15 cellular contexts compared by ENCODE assay signal in the genomic region with DNA sequence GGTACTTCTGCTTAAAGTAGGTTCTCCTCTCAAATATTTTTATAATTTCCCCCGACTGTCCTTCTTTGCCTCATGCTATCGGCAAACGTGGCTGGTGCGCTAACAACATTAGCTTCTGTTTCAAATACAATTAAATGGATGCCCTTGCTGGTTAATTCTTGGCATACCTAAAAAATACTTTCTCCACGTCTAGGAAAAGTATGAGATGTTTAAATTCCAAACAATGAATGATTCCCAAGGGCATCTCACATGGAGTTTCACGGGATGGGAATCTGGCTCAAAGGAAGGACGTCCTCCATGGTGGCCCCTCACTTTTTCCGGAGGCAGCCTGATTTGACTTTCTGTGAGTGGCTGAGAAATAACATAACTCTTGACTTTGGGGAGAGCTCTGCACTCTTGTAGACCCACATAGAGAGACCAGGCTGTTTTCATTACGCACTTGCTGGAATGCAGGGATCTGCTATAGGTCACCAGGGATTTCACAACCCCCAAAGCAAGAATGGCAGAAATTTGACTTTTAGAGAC.
"Had no signal": no experiment of that assay in that cellular context is flagged by ENCODE, and none has a peak within 500 bp of the region (broad histone marks: within the 10 kb centered on the region; RNA-seq: fewer than 3 reads in every experiment).

No MANE protein-coding gene starts in this region.

- H3K4me1 ChIP-seq: uterus had no signal

- H3K4me3 ChIP-seq: thyroid gland, uterus had no signal

- H3K4me3 Mint-ChIP-seq: activated CD4-positive, alpha-beta T cell treated with anti-CD3 and anti-CD28 coated beads, Interleukin-2, amount 10 ng/mL, durations not matched to agents 24 days and 14 days; activated naive CD8-positive, alpha-beta T cell; activated T-cell treated with anti-CD3 and anti-CD28 coated beads, Interleukin-2, amount 50 U/mL, for 72 hours; endodermal cell; natural killer cell treated with Interleukin-12 subunit alpha and Interleukin-12 subunit beta and Interleukin-15 and Interleukin-18, amount 100 ng/mL, for 72 hours; stimulated activated memory B cell treated with anti-CD40 and anti-IgM and Interleukin-4, amounts not matched to agents 10 μg/mL and 1 μg/mL and 100 μg/mL, for 72 hours had no signal

- H3K27ac Mint-ChIP-seq: activated CD4-positive, alpha-beta T cell treated with anti-CD3 and anti-CD28 coated beads, Interleukin-2, amount 10 ng/mL, durations not matched to agents 24 days and 14 days; activated naive CD8-positive, alpha-beta T cell; activated T-cell treated with anti-CD3 and anti-CD28 coated beads, Interleukin-2, amount 50 U/mL, for 72 hours; endodermal cell; natural killer cell treated with Interleukin-12 subunit alpha and Interleukin-12 subunit beta and Interleukin-15 and Interleukin-18, amount 100 ng/mL, for 72 hours; stimulated activated memory B cell treated with anti-CD40 and anti-IgM and Interleukin-4, amounts not matched to agents 10 μg/mL and 1 μg/mL and 100 μg/mL, for 72 hours had no signal

- H3K36me3 ChIP-seq: thyroid gland, uterus had no signal

- H3K27ac ChIP-seq: thyroid gland, uterus had no signal

- H3K4me1 Mint-ChIP-seq: activated CD4-positive, alpha-beta T cell treated with anti-CD3 and anti-CD28 coated beads, Interleukin-2, amount 10 ng/mL, durations not matched to agents 24 days and 14 days; endodermal cell; stimulated activated memory B cell treated with anti-CD40 and anti-IgM and Interleukin-4, amounts not matched to agents 10 μg/mL and 1 μg/mL and 100 μg/mL, for 72 hours had no signal

- H3K27me3 ChIP-seq: thyroid gland, uterus had no signal

- H3K9me3 ChIP-seq: thyroid gland, uterus had no signal

- DNase-seq: activated CD4-positive, alpha-beta T cell treated with anti-CD3 and anti-CD28 coated beads, Interleukin-2, amount 10 ng/mL, durations not matched to agents 24 days and 14 days; activated CD4-positive, CD25-positive, alpha-beta regulatory T cell; activated CD8-positive, alpha-beta memory T cell treated with anti-CD3 and anti-CD28 coated beads, Interleukin-2, amount 50 U/mL, for 48 hours; activated gamma-delta T cell; activated T-cell treated with anti-CD3 and anti-CD28 coated beads, Interleukin-2, amount 50 U/mL, for 72 hours; endodermal cell; mammary epithelial cell; occipital lobe; stimulated activated CD4-positive, alpha-beta T cell treated with anti-CD3 and anti-CD28 coated beads, Interleukin-2, amount 100 ng/mL, for 48 hours; thyroid gland; uterus had no signal

- ATAC-seq: activated T-cell treated with anti-CD3 and anti-CD28 coated beads, Interleukin-2, amount 50 U/mL, for 72 hours; left lobe of liver; natural killer cell treated with Interleukin-12 subunit alpha and Interleukin-12 subunit beta and Interleukin-15 and Interleukin-18, amount 100 ng/mL, for 72 hours; stimulated activated memory B cell treated with anti-CD40 and anti-IgM and Interleukin-4, amounts not matched to agents 10 μg/mL and 1 μg/mL and 100 μg/mL, for 72 hours had no signal
